13 cellular contexts compared by ENCODE assay signal in the genomic region with DNA sequence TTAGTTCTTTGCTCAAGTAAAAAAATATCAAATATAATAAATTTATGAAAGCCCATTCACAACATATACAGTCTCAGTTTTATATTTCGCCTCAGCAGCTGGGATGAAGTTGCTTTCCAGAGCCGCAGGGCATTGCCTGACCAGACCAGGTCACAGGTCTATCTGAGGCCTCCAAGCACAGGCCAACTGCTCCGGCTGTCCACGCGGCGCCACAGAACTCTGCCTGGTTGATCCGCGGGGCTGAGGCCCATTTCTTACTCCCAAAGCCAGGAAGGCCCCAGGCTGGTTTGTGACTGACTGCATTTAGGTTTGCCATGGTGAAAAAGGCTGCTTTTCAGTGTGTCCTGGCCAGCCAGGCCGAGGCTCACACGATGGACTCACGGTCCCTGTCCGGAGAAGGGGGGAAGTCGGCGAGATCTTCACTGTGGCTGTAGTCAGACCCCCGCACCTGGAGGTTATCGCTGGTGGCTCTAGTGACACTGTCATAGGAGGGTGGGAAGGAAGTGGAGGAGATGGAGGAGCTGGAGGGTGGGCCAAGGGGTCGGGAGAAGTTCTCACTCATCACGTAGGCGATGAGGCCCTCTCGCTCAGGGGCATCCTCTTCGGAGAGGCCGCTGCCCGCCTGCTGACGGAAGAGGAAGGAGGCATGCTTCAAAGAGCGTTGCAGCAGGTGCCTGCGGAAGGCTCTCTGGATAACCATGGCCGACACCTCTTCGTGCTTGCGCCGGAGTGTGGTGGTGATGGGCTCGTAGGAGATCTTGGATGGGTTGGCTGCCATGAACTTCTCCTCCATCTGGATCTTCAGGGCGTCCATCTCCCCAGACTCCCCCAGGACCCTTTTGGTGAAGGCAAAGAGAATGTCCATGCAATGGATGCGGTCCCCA.
"Had no signal": no experiment of that assay in that cellular context is flagged by ENCODE, and none has a peak within 500 bp of the region (broad histone marks: within the 10 kb centered on the region; RNA-seq: fewer than 3 reads in every experiment).

No MANE protein-coding gene starts in this region.

- H3K36me3 ChIP-seq: gastroesophageal sphincter, left lung had no signal

- H3K4me1 Mint-ChIP-seq: activated naive CD8-positive, alpha-beta T cell treated with anti-CD3 and anti-CD28 coated beads, Interleukin-2, amount 50 U/mL, for 24 hours; memory B cell; stimulated activated naive B cell treated with anti-CD40 and anti-IgM and Interleukin-4, amounts not matched to agents 10 μg/mL and 1 μg/mL and 100 μg/mL, for 72 hours had no signal

- H3K27ac ChIP-seq: gastroesophageal sphincter, left lung, SK-N-MC, tibial nerve had no signal

- H3K9me3 Mint-ChIP-seq: activated naive CD8-positive, alpha-beta T cell treated with anti-CD3 and anti-CD28 coated beads, Interleukin-2, amount 50 U/mL, for 24 hours; memory B cell had no signal

- ATAC-seq: activated CD4-positive, CD25-positive, alpha-beta regulatory T cell treated with anti-CD3 and anti-CD28 coated beads, Interleukin-2, amount 50 U/mL, for 24 hours; activated naive CD8-positive, alpha-beta T cell treated with anti-CD3 and anti-CD28 coated beads, Interleukin-2, amount 50 U/mL, for 24 hours; gastroesophageal sphincter; left lung; sciatic nerve; stimulated activated naive B cell treated with anti-CD40 and anti-IgM and Interleukin-4, amounts not matched to agents 10 μg/mL and 1 μg/mL and 100 μg/mL, for 72 hours had no signal

- DNase-seq: activated CD4-positive, alpha-beta T cell treated with anti-CD3 and anti-CD28 coated beads, Interleukin-2, amount 50 U/mL, for 4 hours; activated naive CD4-positive, alpha-beta T cell treated with anti-CD3 and anti-CD28 coated beads for 36 hours; activated naive CD8-positive, alpha-beta T cell treated with anti-CD3 and anti-CD28 coated beads, Interleukin-2, amount 50 U/mL, for 24 hours; heart right ventricle; left lung; nephron progenitor cell; stimulated activated naive B cell treated with anti-CD40 and anti-IgM and Interleukin-4, amounts not matched to agents 10 μg/mL and 1 μg/mL and 100 μg/mL, for 72 hours had no signal

- H3K27ac Mint-ChIP-seq: activated naive CD4-positive, alpha-beta T cell treated with anti-CD3 and anti-CD28 coated beads for 36 hours; activated naive CD8-positive, alpha-beta T cell treated with anti-CD3 and anti-CD28 coated beads, Interleukin-2, amount 50 U/mL, for 24 hours; memory B cell; nephron progenitor cell; stimulated activated naive B cell treated with anti-CD40 and anti-IgM and Interleukin-4, amounts not matched to agents 10 μg/mL and 1 μg/mL and 100 μg/mL, for 72 hours had no signal

- H3K27me3 ChIP-seq: gastroesophageal sphincter, heart right ventricle, left lung, tibial nerve had no signal

- H3K4me1 ChIP-seq: gastroesophageal sphincter, left lung, tibial nerve had no signal

- H3K4me3 ChIP-seq: gastroesophageal sphincter, heart right ventricle, left lung, SK-N-MC, tibial nerve had no signal

- H3K36me3 Mint-ChIP-seq: memory B cell; stimulated activated naive B cell treated with anti-CD40 and anti-IgM and Interleukin-4, amounts not matched to agents 10 μg/mL and 1 μg/mL and 100 μg/mL, for 72 hours had no signal

- H3K4me3 Mint-ChIP-seq: activated naive CD4-positive, alpha-beta T cell treated with anti-CD3 and anti-CD28 coated beads for 36 hours; activated naive CD8-positive, alpha-beta T cell treated with anti-CD3 and anti-CD28 coated beads, Interleukin-2, amount 50 U/mL, for 24 hours; memory B cell; nephron progenitor cell; stimulated activated naive B cell treated with anti-CD40 and anti-IgM and Interleukin-4, amounts not matched to agents 10 μg/mL and 1 μg/mL and 100 μg/mL, for 72 hours had no signal
